In genomic region chr2:152723918-152724317, GRCh38 we compare ENCODE assay signal across 1 cellular context.
TF ChIP-seq lines count a peak whose summit lies in the region.

No MANE protein-coding gene starts in this region.

TF ChIP-seq in GM12878, 131 proteins besides CTCF, POLR2A, EP300 and RAD21:
- TF ChIP-seq SUPT20H (IDR thresholded peaks at IDR 0.05; ENCODE audit: borderline replicate concordance, control insufficient read depth, low read depth, low read length) (no peak), MTA3 (IDR thresholded peaks at IDR 0.05; ENCODE audit: borderline replicate concordance, low read length) (no peak), TCF3 (IDR thresholded peaks at IDR 0.05; ENCODE audit: borderline replicate concordance, insufficient read depth, low read depth, low read length) (no peak), ZZZ3 (IDR thresholded peaks at IDR 0.05; ENCODE audit: control insufficient read depth, insufficient read length, low read depth) (no peak), ETV6 (conservative IDR thresholded peaks at IDR 0.05 in 1 of 2, IDR thresholded peaks at IDR 0.05 in 1 of 2; ENCODE audit: borderline replicate concordance in 1 of 2, low read depth in 1 of 2) (no peak), CUX1 (IDR thresholded peaks at IDR 0.05; ENCODE audit: insufficient replicate concordance, low read depth, low read length) (no peak), IRF4 (IDR thresholded peaks at IDR 0.05; ENCODE audit: low read depth, low read length) (no peak), PAX5 (IDR thresholded peaks at IDR 0.05; ENCODE audit: borderline replicate concordance, low read depth, low read length) (no peak)
